Comparison of ENCODE assay signal across 8 cellular contexts in genomic region chr18:48545690-48546365, GRCh38. TPM values are rescaled to one million over a fixed set of nuclear protein-coding genes. Genes with fewer than 3 reads are reported as not detected.
DNase-seq lines count a peak whose midpoint lies in the region; ATAC-seq and TF ChIP-seq lines count a peak whose summit lies in the region.

No MANE protein-coding gene starts in this region.

- intact Hi-C loops in Right ventricle myocardium inferior (cut with DNase I), result no loop called here
- intact Hi-C loops in CD4-positive, alpha-beta memory T cell (cut with micrococcal nuclease), result no loop called here

- no peak overlapping the region for H3K14ac ChIP-seq in trophoblast cell (ENCODE audit: low read length)

- DNase-seq in HFFc6 (peak; percentile 83), UCSD-AML1 (lab: John Stamatoyannopoulos, UW; ENCODE audit: unreplicated experiment) (peak; percentile 81), Right ventricle myocardium inferior (ENCODE audit: missing footprints) (peak; percentile 80), trophoblast cell (peak; percentile 57 to 66), T-helper 1 cell (no peak)
- no peak for DNase-seq in CD4-positive, alpha-beta memory T cell

- H3K27ac ChIP-seq in trophoblast cell (ENCODE audit: low read depth, low read length), result no peak overlapping the region
- H3K27ac ChIP-seq in CD4-positive, alpha-beta memory T cell (ENCODE audit: low read depth, low read length), result no peak overlapping the region

- H2BK120ac ChIP-seq in trophoblast cell (ENCODE audit: insufficient read depth, low read length, poor library complexity), result no peak overlapping the region

- H3K79me2 ChIP-seq in trophoblast cell (ENCODE audit: control insufficient read depth, insufficient read depth, low read length, poor library complexity), result peaks cover 4% of the 10 kb centered on the region

- no peak overlapping the region for H4K8ac ChIP-seq in trophoblast cell (ENCODE audit: low read depth, low read length)

- H3K4me3 Mint-ChIP-seq in HFFc6, result peak overlapping the region; percentile 82
- no peak overlapping the region for H3K4me3 Mint-ChIP-seq in CD4-positive, alpha-beta memory T cell

- no peaks in the 10 kb centered on the region for H3K9me3 Mint-ChIP-seq in HFFc6
- no peaks in the 10 kb centered on the region for H3K9me3 Mint-ChIP-seq in CD4-positive, alpha-beta memory T cell

- no peak for TF ChIP-seq CTCF in HFFc6 (IDR thresholded peaks at IDR 0.05)

- CTCF ChIA-PET in CD4-positive, alpha-beta memory T cell (lab: Charles Lee; ENCODE audit: partially characterized antibody), result no interaction called here

- H3K4me1 Mint-ChIP-seq in HFFc6 (ENCODE audit: low read depth), result peaks cover 95% of the 10 kb centered on the region
- H3K4me1 Mint-ChIP-seq in CD4-positive, alpha-beta memory T cell, result peaks cover 0 to 11% (median 5%) of the 10 kb centered on the region in 4 donors

- no peak overlapping the region for H4K12ac ChIP-seq in trophoblast cell (ENCODE audit: low read depth, low read length)

- peaks cover 24% of the 10 kb centered on the region for H3K36me3 Mint-ChIP-seq in HFFc6 (ENCODE audit: low read depth)
- H3K36me3 Mint-ChIP-seq in CD4-positive, alpha-beta memory T cell, result no peaks in the 10 kb centered on the region

- H3K4me3 ChIP-seq in trophoblast cell (ENCODE audit: low read depth, low read length), result no peak overlapping the region
- H3K4me3 ChIP-seq in CD4-positive, alpha-beta memory T cell (ENCODE audit: low read length in 2 of 2), result no peak overlapping the region

- H2AFZ ChIP-seq in trophoblast cell (ENCODE audit: insufficient read depth, low read length, poor library complexity), result no peak overlapping the region

- H3K36me3 ChIP-seq in trophoblast cell (ENCODE audit: control insufficient read depth in 1 of 2, insufficient read depth in 2 of 2, low read length in 2 of 2), result peaks cover 0 to 2% of the 10 kb centered on the region in 2 experiments
- H3K36me3 ChIP-seq in CD4-positive, alpha-beta memory T cell (ENCODE audit: insufficient read depth, low read length), result no peaks in the 10 kb centered on the region

- peaks cover 10% of the 10 kb centered on the region for H3K27me3 Mint-ChIP-seq in HFFc6 (ENCODE audit: insufficient read depth)
- peaks cover 0 to 3% of the 10 kb centered on the region in 2 donors for H3K27me3 Mint-ChIP-seq in CD4-positive, alpha-beta memory T cell

- POLR2A ChIA-PET in CD4-positive, alpha-beta memory T cell (lab: Charles Lee; ENCODE audit: partially characterized antibody), result no interaction called here

- H3K27ac Mint-ChIP-seq in HFFc6, result peak overlapping the region; percentile 97
- no peak overlapping the region for H3K27ac Mint-ChIP-seq in CD4-positive, alpha-beta memory T cell

- no peaks in the 10 kb centered on the region for H3K9me3 ChIP-seq in trophoblast cell (ENCODE audit: insufficient read depth, low read depth, low read length)
- H3K9me3 ChIP-seq in CD4-positive, alpha-beta memory T cell (ENCODE audit: control insufficient read depth in 1 of 2, low read length in 2 of 2), result no peaks in the 10 kb centered on the region

- H3K79me1 ChIP-seq in trophoblast cell (ENCODE audit: low read length), result peaks cover 10% of the 10 kb centered on the region

- peaks cover 50 to 57% of the 10 kb centered on the region in 2 experiments for H3K4me1 ChIP-seq in trophoblast cell (ENCODE audit: control insufficient read depth in 1 of 2, insufficient read depth in 2 of 2, low read length in 2 of 2)
- H3K4me1 ChIP-seq in CD4-positive, alpha-beta memory T cell (ENCODE audit: insufficient read depth, low read length), result no peaks in the 10 kb centered on the region

- no peak overlapping the region for H2BK12ac ChIP-seq in trophoblast cell (ENCODE audit: low read length)

- ATAC-seq in Right ventricle myocardium inferior (peak; percentile 13), GM19023 (IDR thresholded peaks at IDR 0.05; ENCODE audit: unreplicated experiment) (no peak), HG03159 (IDR thresholded peaks at IDR 0.05; ENCODE audit: unreplicated experiment) (no peak)

- H4K91ac ChIP-seq in trophoblast cell (ENCODE audit: low read depth, low read length), result no peak overlapping the region

- H2AK5ac ChIP-seq in trophoblast cell (ENCODE audit: low read length), result no peak overlapping the region

- H3K4me2 ChIP-seq in trophoblast cell (ENCODE audit: low read length), result no peak overlapping the region

- H2BK5ac ChIP-seq in trophoblast cell (ENCODE audit: low read depth, low read length, poor library complexity), result no peak overlapping the region

- H3K9ac ChIP-seq in trophoblast cell (ENCODE audit: low read length), result no peak overlapping the region

- no peak overlapping the region for H3K18ac ChIP-seq in trophoblast cell (ENCODE audit: low read length)

- no peak overlapping the region for H3K23ac ChIP-seq in trophoblast cell (ENCODE audit: low read length)

- no CpG with 5 or more reads among the region's 13 CpGs for WGBS in trophoblast cell (ENCODE audit: extremely low coverage, insufficient coverage, insufficient read length)

- no peaks in the 10 kb centered on the region for H3K27me3 ChIP-seq in trophoblast cell (ENCODE audit: insufficient read depth, low read length)
- no peaks in the 10 kb centered on the region for H3K27me3 ChIP-seq in CD4-positive, alpha-beta memory T cell (ENCODE audit: insufficient read depth, low read length)

- no peak overlapping the region for H3K4ac ChIP-seq in trophoblast cell (ENCODE audit: low read depth, low read length)

RNA-seq across cellular contexts. Expression of gene CTIF, which starts 7.0 kb away (rescaled TPM):
- total RNA-seq in HFFc6 (2021; fragmentation: NEBNext Ultra II Directional; extraction: Animal tissue kit (Norgen Biotek cat#: 25700)), result 100 to 1,000 TPM in 1 of 6 experiments, 10 to 100 TPM in 5; 77.6 to 100 (median 79.2) TPM
- total RNA-seq in Right ventricle myocardium inferior, result 74.0 TPM
- 19.3 and 22.5 TPM in 2 replicates for polyA plus RNA-seq in trophoblast cell (2013)
- 1 to 10 TPM; 5.2 to 6.5 TPM for total RNA-seq in CD4-positive, alpha-beta memory T cell
- not detected for polyA plus RNA-seq in CD4-positive, alpha-beta memory T cell

Comparison
In these comparisons a context has a peak if more than half of its experiments do, and no peak if none do; other contexts are left out.
1. DNase-seq: peak in HFFc6 (single experiment), UCSD-AML1 (single experiment), Right ventricle myocardium inferior (single experiment) and trophoblast cell (2 of 2); none in T-helper 1 cell (0 of 5) and CD4-positive, alpha-beta memory T cell (0 of 5).
2. RNA of gene CTIF, which starts 7.0 kb away (total RNA-seq): 77.6 to 100 TPM in HFFc6 and 74.0 TPM in Right ventricle myocardium inferior (single experiment); 5.2 to 6.5 TPM in CD4-positive, alpha-beta memory T cell; every median in the first group is over 10 times any median in the second.